Comparison of ENCODE assay signal across 13 cellular contexts in the genomic region with DNA sequence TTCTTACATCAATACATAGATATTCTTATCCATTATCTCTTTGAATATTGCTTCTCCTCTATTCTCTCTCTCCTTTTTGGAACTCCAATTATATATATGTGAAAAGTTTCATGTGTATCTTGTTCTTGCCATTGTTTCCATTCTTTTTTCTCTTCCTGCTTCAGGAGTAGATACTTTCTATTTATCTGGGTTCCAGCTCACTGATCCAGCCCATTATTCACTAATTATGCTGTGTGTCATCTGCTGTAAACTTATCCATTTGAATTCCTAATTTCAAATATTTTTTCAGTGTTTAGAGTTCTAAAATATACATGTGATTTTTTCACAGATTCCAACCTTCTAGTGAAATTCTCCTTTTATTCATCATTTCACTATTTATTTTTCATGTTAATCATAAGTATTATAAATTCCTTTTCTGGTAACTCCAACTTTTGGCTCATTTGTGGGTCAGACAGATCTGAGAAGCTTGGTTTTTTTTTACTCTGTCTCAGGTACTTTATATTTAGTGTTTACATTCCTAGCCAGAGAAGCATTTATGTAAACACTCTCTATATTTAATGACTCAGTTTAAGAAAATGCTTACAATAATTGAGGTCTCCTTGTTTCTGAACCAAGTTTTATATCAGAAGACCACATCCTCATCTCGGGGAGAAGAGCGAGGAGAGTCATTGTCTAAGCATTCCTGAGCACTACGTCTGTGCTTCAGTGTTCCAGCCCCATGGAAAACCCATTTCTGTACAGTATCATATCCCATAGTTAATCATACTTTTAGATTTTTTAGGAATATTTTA. TPM values are rescaled to one million over a fixed set of nuclear protein-coding genes. Genes with fewer than 3 reads are reported as not detected.
DNase-seq lines count a peak whose midpoint lies in the region; ATAC-seq and TF ChIP-seq lines count a peak whose summit lies in the region.
"Had no signal": no experiment of that assay in that cellular context is flagged by ENCODE, and none has a peak within 500 bp of the region (broad histone marks: within the 10 kb centered on the region; RNA-seq: fewer than 3 reads in every experiment).

No MANE protein-coding gene starts in this region.

- no peaks in the 10 kb centered on the region for H3K79me2 ChIP-seq in trophoblast cell (ENCODE audit: control insufficient read depth, insufficient read depth, low read length, poor library complexity)

- no peak overlapping the region for H3K4me2 ChIP-seq in trophoblast cell (ENCODE audit: low read length)

- no peak overlapping the region for H2BK5ac ChIP-seq in trophoblast cell (ENCODE audit: low read depth, low read length, poor library complexity)

- H4K12ac ChIP-seq in trophoblast cell (ENCODE audit: low read depth, low read length): no peak overlapping the region

- H3K79me1 ChIP-seq in trophoblast cell (ENCODE audit: low read length): no peaks in the 10 kb centered on the region

- no peak overlapping the region for H3K4ac ChIP-seq in trophoblast cell (ENCODE audit: low read depth, low read length)

- H3K4me3 ChIP-seq in MG63 (no peak overlapping the region), cardiac fibroblast (replicated peaks in 1 of 2; ENCODE audit: low read depth in 2 of 2, low read length in 2 of 2) (no peak overlapping the region), trophoblast cell (ENCODE audit: low read depth, low read length) (no peak overlapping the region)

- no peak overlapping the region for H2BK12ac ChIP-seq in trophoblast cell (ENCODE audit: low read length)

- POLR2A ChIA-PET in naive thymus-derived CD8-positive, alpha-beta T cell (lab: Charles Lee): interaction anchor here (0.7 to 1.4 kb wide), 7 partner anchors 10 to 211 kb away, joined by 3 to 5 read pairs (median 3); no protein-coding TSS in a partner anchor

- H3K4me1 Mint-ChIP-seq in naive thymus-derived CD8-positive, alpha-beta T cell: peaks cover 17 to 28% (median 25%) of the 10 kb centered on the region in 4 donors
- H3K4me1 Mint-ChIP-seq: nephron had no signal

- peak overlapping the region in 9 of 10 donors; percentile 0 to 77 (median 34) for H3K4me3 Mint-ChIP-seq in naive thymus-derived CD8-positive, alpha-beta T cell
- H3K4me3 Mint-ChIP-seq: nephron had no signal

- no peak for ATAC-seq in naive thymus-derived CD8-positive, alpha-beta T cell
- ATAC-seq in HG03039 (IDR thresholded peaks at IDR 0.05; ENCODE audit: unreplicated experiment) (no peak), left lobe of liver (no peak)
- ATAC-seq: left cardiac atrium had no signal

- no peak overlapping the region for H4K8ac ChIP-seq in trophoblast cell (ENCODE audit: low read depth, low read length)

- H3K14ac ChIP-seq in trophoblast cell (ENCODE audit: low read length): no peak overlapping the region

- no peak for TF ChIP-seq CTCF in cardiac fibroblast (IDR thresholded peaks at IDR 0.05; ENCODE audit: low read depth, low read length)

- H3K18ac ChIP-seq in trophoblast cell (ENCODE audit: low read length): no peak overlapping the region

- no peaks in the 10 kb centered on the region for H3K27me3 ChIP-seq in MG63
- H3K27me3 ChIP-seq in trophoblast cell (ENCODE audit: insufficient read depth, low read length): no peaks in the 10 kb centered on the region

- H3K4me1 ChIP-seq in trophoblast cell (ENCODE audit: control insufficient read depth in 1 of 2, insufficient read depth in 2 of 2, low read length in 2 of 2): peaks cover 0 to 2% of the 10 kb centered on the region in 2 experiments

- no peak overlapping the region for H4K91ac ChIP-seq in trophoblast cell (ENCODE audit: low read depth, low read length)

- peaks cover 0 to 12% (median 5%) of the 10 kb centered on the region in 9 donors for H3K9me3 Mint-ChIP-seq in naive thymus-derived CD8-positive, alpha-beta T cell
- H3K9me3 Mint-ChIP-seq: nephron had no signal

- H2AK5ac ChIP-seq in trophoblast cell (ENCODE audit: low read length): no peak overlapping the region

- H3K23ac ChIP-seq in trophoblast cell (ENCODE audit: low read length): no peak overlapping the region

- no peaks in the 10 kb centered on the region for H3K27me3 Mint-ChIP-seq in naive thymus-derived CD8-positive, alpha-beta T cell

- H3K9me3 ChIP-seq in MG63 (0 out of 2 replicates have a peak, but pooled peaks cover 5% of the 10 kb centered on the region), trophoblast cell (ENCODE audit: insufficient read depth, low read depth, low read length) (no peaks in the 10 kb centered on the region)

- WGBS in trophoblast cell (ENCODE audit: extremely low coverage, insufficient coverage, insufficient read length): no CpG with 5 or more reads among the region's 3 CpGs

- DNase-seq in Daoy (ENCODE audit: low read depth): peak; percentile 91
- peak; percentile 56 for DNase-seq in MG63
- peak; percentile 42 to 88 for DNase-seq in cardiac fibroblast (ENCODE audit: low read depth in 2 of 2)
- no peak for DNase-seq in naive thymus-derived CD8-positive, alpha-beta T cell
- DNase-seq in NCI-H446 treated with DMSO at 0.1 percent for 48 hours (lab: John Stamatoyannopoulos, UW): no peak
- DNase-seq in trophoblast cell: no peak
- DNase-seq in left lobe of liver (ENCODE audit: low spot score): no peak
- DNase-seq: activated naive CD4-positive, alpha-beta T cell treated with anti-CD3 and anti-CD28 coated beads, Interleukin-2, amount 50 U/mL, for 16 hours; left cardiac atrium; NCI-H2227 treated with DMSO at 0.1 percent for 48 hours had no signal

- no peak overlapping the region for H2BK120ac ChIP-seq in trophoblast cell (ENCODE audit: insufficient read depth, low read length, poor library complexity)

- H3K36me3 Mint-ChIP-seq in naive thymus-derived CD8-positive, alpha-beta T cell: peaks cover 0 to 14% (median 5%) of the 10 kb centered on the region in 3 donors

- H3K9ac ChIP-seq in trophoblast cell (ENCODE audit: low read length): no peak overlapping the region

- H3K36me3 ChIP-seq in MG63 (no peaks in the 10 kb centered on the region), trophoblast cell (ENCODE audit: control insufficient read depth in 1 of 2, insufficient read depth in 2 of 2, low read length in 2 of 2) (no peaks in the 10 kb centered on the region)

- H3K27ac ChIP-seq in trophoblast cell (ENCODE audit: low read depth, low read length): no peak overlapping the region
- H3K27ac ChIP-seq: HL-60 had no signal

- H2AFZ ChIP-seq in trophoblast cell (ENCODE audit: insufficient read depth, low read length, poor library complexity): no peak overlapping the region

- peak overlapping the region in 6 of 10 donors; percentile 1 to 77 (median 54) for H3K27ac Mint-ChIP-seq in naive thymus-derived CD8-positive, alpha-beta T cell

RNA-seq across cellular contexts. Expression of gene AMIGO2, which starts 15.9 kb away (rescaled TPM):
- total RNA-seq in Daoy (2014; rRNA removed; shearing (Covaris generic)): 159 and 164 TPM in 2 replicates
- total RNA-seq in MG63 (2014; rRNA removed; shearing (Covaris generic); ENCODE audit: low replicate concordance): 6.3 and 10.5 TPM in 2 replicates
- 10 to 100 TPM; 26.6 to 28.3 TPM for total RNA-seq in naive thymus-derived CD8-positive, alpha-beta T cell
- 10 to 100 TPM; 28.6 to 53.3 (median 41.1) TPM for polyA plus RNA-seq in naive thymus-derived CD8-positive, alpha-beta T cell
- polyA plus RNA-seq in trophoblast cell (2013): 8.3 TPM in 2 replicates
- total RNA-seq in left lobe of liver: 1.5 TPM

RNA-seq across cellular contexts. Expression of gene PCED1B, which starts 16.2 kb away (rescaled TPM):
- total RNA-seq in Daoy (2014; rRNA removed; shearing (Covaris generic)): 3.8 and 4.7 TPM in 2 replicates
- not detected in 2 replicates for total RNA-seq in MG63 (2014; rRNA removed; shearing (Covaris generic); ENCODE audit: low replicate concordance)
- 10 to 100 TPM; 79.4 to 83.9 TPM for total RNA-seq in naive thymus-derived CD8-positive, alpha-beta T cell
- polyA plus RNA-seq in naive thymus-derived CD8-positive, alpha-beta T cell: 100 to 1,000 TPM in 2 of 3 donors, 10 to 100 TPM in 1; 54.9 to 163 (median 127) TPM
- polyA plus RNA-seq in trophoblast cell (2013): 2.5 and 2.6 TPM in 2 replicates
- total RNA-seq in left lobe of liver: 1.2 TPM

Comparison
In these comparisons a context has a peak if more than half of its experiments do, and no peak if none do; other contexts are left out.
1. DNase-seq: peak in Daoy (single experiment), MG63 (single experiment) and cardiac fibroblast (2 of 2); none in naive thymus-derived CD8-positive, alpha-beta T cell (0 of 10), NCI-H446 treated with DMSO at 0.1 percent for 48 hours (single experiment), trophoblast cell (0 of 2) and left lobe of liver (single experiment).
2. RNA of gene PCED1B, which starts 16.2 kb away (total RNA-seq): 79.4 to 83.9 TPM in naive thymus-derived CD8-positive, alpha-beta T cell; 3.8 to 4.7 TPM in Daoy, 1.2 TPM in left lobe of liver (single experiment) and not detected in MG63; every median in the first group is over 10 times any median in the second.